11 cellular contexts compared by ENCODE assay signal in the genomic region with DNA sequence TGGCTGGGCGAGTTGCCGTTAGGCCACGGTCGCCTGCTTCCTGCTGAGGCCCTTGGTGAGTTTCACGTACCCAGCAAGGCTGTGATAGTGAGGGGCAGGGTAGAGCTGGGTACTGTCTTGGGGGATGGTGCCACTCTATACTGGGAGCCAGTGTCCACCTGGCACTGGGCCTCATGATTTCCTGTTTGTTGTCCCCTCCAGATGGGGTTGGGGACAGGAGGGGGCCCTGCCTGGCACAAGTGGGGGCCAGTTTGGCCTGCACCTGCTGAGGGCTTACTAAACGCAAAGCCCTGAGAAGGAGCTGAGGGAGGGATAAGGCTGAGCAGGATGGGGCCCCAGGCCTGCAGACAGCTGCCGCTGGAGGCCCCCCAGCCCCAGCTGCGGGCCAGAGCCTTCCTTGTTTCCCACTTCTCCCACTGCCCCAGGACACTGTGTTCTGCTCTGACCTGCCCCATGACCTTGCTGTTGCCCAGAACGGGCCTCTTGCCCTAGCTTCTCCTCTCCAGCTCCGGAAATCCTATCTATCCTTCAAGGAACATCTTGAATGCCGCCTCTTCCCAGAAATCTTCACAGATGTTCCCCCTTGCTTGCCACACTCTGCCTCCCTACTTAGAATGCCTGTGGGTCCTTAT. TPM values are rescaled to one million over a fixed set of nuclear protein-coding genes. Genes with fewer than 3 reads are reported as not detected.
A peak's percentile ranks its signal among the peaks of the same experiment; 100 is the strongest.
DNase-seq lines count a peak whose midpoint lies in the region; ATAC-seq and TF ChIP-seq lines count a peak whose summit lies in the region.
"Had no signal": no experiment of that assay in that cellular context is flagged by ENCODE, and none has a peak within 500 bp of the region (broad histone marks: within the 10 kb centered on the region; RNA-seq: fewer than 3 reads in every experiment).

No MANE protein-coding gene starts in this region.

- no peak overlapping the region for H3K4me3 ChIP-seq in CD8-positive, alpha-beta memory T cell (ENCODE audit: low read length)
- H3K4me3 ChIP-seq in gastrocnemius medialis: no peak overlapping the region
- H3K4me3 ChIP-seq: adrenal gland had no signal

- in situ Hi-C loops in gastrocnemius medialis (cut with MboI; ENCODE audit: low sequenced_read_pairs in 4 of 4): no loop called here

- TF ChIP-seq CTCF in gastrocnemius medialis (IDR thresholded peaks at IDR 0.05 in 4 of 5, conservative IDR thresholded peaks at IDR 0.05 in 1 of 5): no peak

- peak overlapping the region; percentile 57 to 98 (median 96) for H3K27ac Mint-ChIP-seq in CD8-positive, alpha-beta memory T cell

- POLR2A ChIA-PET in CD8-positive, alpha-beta memory T cell (lab: Charles Lee): no interaction called here

- no peaks in the 10 kb centered on the region for H3K27me3 ChIP-seq in CD8-positive, alpha-beta memory T cell (ENCODE audit: insufficient read depth, low read length, poor library complexity, severe bottlenecking)
- H3K27me3 ChIP-seq in gastrocnemius medialis: no peaks in the 10 kb centered on the region
- H3K27me3 ChIP-seq: adrenal gland had no signal

- peaks cover 0 to 1% of the 10 kb centered on the region in 2 donors for H3K27me3 Mint-ChIP-seq in CD8-positive, alpha-beta memory T cell

- no peaks in the 10 kb centered on the region for H3K36me3 ChIP-seq in CD8-positive, alpha-beta memory T cell (ENCODE audit: insufficient read depth, low read length)
- no peaks in the 10 kb centered on the region for H3K36me3 ChIP-seq in gastrocnemius medialis
- H3K36me3 ChIP-seq: adrenal gland had no signal

- peaks cover 4 to 26% (median 8%) of the 10 kb centered on the region in 3 donors for H3K36me3 Mint-ChIP-seq in CD8-positive, alpha-beta memory T cell

- peak in 1 of 2 donors; percentile 31 for ATAC-seq in gastrocnemius medialis
- no peak for ATAC-seq in GM21526 (IDR thresholded peaks at IDR 0.05; ENCODE audit: low FRiP score, unreplicated experiment)

- peak in 1 of 2 donors; percentile 14 for TF ChIP-seq POLR2A in gastrocnemius medialis (IDR thresholded peaks at IDR 0.05)

- H3K9me3 ChIP-seq in CD8-positive, alpha-beta memory T cell (ENCODE audit: low read length): no peaks in the 10 kb centered on the region
- H3K9me3 ChIP-seq in gastrocnemius medialis: no peaks in the 10 kb centered on the region
- H3K9me3 ChIP-seq: adrenal gland had no signal

- peaks cover 63 to 80% (median 68%) of the 10 kb centered on the region in 3 donors for H3K4me1 Mint-ChIP-seq in CD8-positive, alpha-beta memory T cell

- DNase-seq in CD8-positive, alpha-beta memory T cell: no peak
- DNase-seq in NAMALWA (ENCODE audit: low spot score): peak; percentile 56
- DNase-seq in fibroblast of gingiva (ENCODE audit: low read depth): peak; percentile 28
- peak in 1 of 2 donors; percentile 80 for DNase-seq in gastrocnemius medialis
- DNase-seq in C1 segment of cervical spinal cord (lab: John Stamatoyannopoulos, UW): no peak
- no peak for DNase-seq in activated CD4-positive, CD25-positive, alpha-beta regulatory T cell (lab: John Stamatoyannopoulos, UW)
- no peak for DNase-seq in NCI-H1048 (lab: John Stamatoyannopoulos, UW)
- DNase-seq: Karpas-422, SIG-M5 had no signal

- no peaks in the 10 kb centered on the region for H3K9me3 Mint-ChIP-seq in CD8-positive, alpha-beta memory T cell

- intact Hi-C loops in gastrocnemius medialis (cut with DNase I; ENCODE audit: low total_unique reads): no loop called here

- CTCF ChIA-PET in CD8-positive, alpha-beta memory T cell (lab: Charles Lee): interaction anchor here (1.1 to 2.6 kb wide), 3 partner anchors 13 to 36 kb away, joined by 5 to 41 read pairs (median 5); no protein-coding TSS in a partner anchor

- peaks cover 57% of the 10 kb centered on the region for H3K4me1 ChIP-seq in CD8-positive, alpha-beta memory T cell (ENCODE audit: insufficient read depth, low read length)
- H3K4me1 ChIP-seq in gastrocnemius medialis: peaks cover 75 to 84% of the 10 kb centered on the region in 2 donors

- H3K27ac ChIP-seq in CD8-positive, alpha-beta memory T cell (ENCODE audit: low read depth, low read length): no peak overlapping the region
- peak overlapping the region; percentile 95 to 100 (median 98) for H3K27ac ChIP-seq in gastrocnemius medialis

- peak overlapping the region in 3 of 7 donors; percentile 13 to 31 (median 23) for H3K4me3 Mint-ChIP-seq in CD8-positive, alpha-beta memory T cell

RNA-seq across cellular contexts. Expression of gene GJD3, which starts 25.4 kb away (rescaled TPM):
- under 1 TPM in 1 of 2 experiments, not detected in 1; 0.24 TPM for total RNA-seq in CD8-positive, alpha-beta memory T cell
- polyA plus RNA-seq in CD8-positive, alpha-beta memory T cell: 0.40 TPM
- 1 to 10 TPM in 1 of 4 donors, under 1 TPM in 1, not detected in 2; 0.98 to 1.2 TPM for total RNA-seq in gastrocnemius medialis
- polyA plus RNA-seq: adrenal gland had no signal

RNA-seq across cellular contexts. Expression of gene RARA, which starts 30.2 kb away (rescaled TPM):
- 10 to 100 TPM; 37.4 to 37.8 TPM for total RNA-seq in CD8-positive, alpha-beta memory T cell
- 14.0 TPM for polyA plus RNA-seq in CD8-positive, alpha-beta memory T cell
- 10 to 100 TPM; 20.3 to 67.0 (median 48.4) TPM for total RNA-seq in gastrocnemius medialis

RNA-seq across cellular contexts. Expression of gene CDC6, which starts 51.5 kb away (rescaled TPM):
- total RNA-seq in CD8-positive, alpha-beta memory T cell: 100 to 1,000 TPM; 107 to 110 TPM
- polyA plus RNA-seq in CD8-positive, alpha-beta memory T cell: 0.49 TPM
- under 1 TPM in 3 of 4 donors, not detected in 1; 0.27 to 0.75 (median 0.66) TPM for total RNA-seq in gastrocnemius medialis

Comparison
In these comparisons a context has a peak if more than half of its experiments do, and no peak if none do; other contexts are left out.
1. DNase-seq: peak in NAMALWA (single experiment) and fibroblast of gingiva (single experiment); none in CD8-positive, alpha-beta memory T cell (0 of 5), C1 segment of cervical spinal cord (0 of 14), activated CD4-positive, CD25-positive, alpha-beta regulatory T cell (0 of 4) and NCI-H1048 (single experiment).
2. RNA of gene CDC6, which starts 51.5 kb away (total RNA-seq): 107 to 110 TPM in CD8-positive, alpha-beta memory T cell; 0.27 to 0.75 TPM in gastrocnemius medialis; every median in the first group is over 10 times any median in the second.